In genomic region chr6:167047554-167047953, GRCh38 we compare ENCODE assay signal across 9 cellular contexts. TPM values are rescaled to one million over a fixed set of nuclear protein-coding genes. Genes with fewer than 3 reads are reported as not detected.
DNase-seq lines count a peak whose midpoint lies in the region; ATAC-seq and TF ChIP-seq lines count a peak whose summit lies in the region.
"Had no signal": no experiment of that assay in that cellular context is flagged by ENCODE, and none has a peak within 500 bp of the region (broad histone marks: within the 10 kb centered on the region; RNA-seq: fewer than 3 reads in every experiment).

No MANE protein-coding gene starts in this region.

- H3K27ac ChIP-seq in right atrium auricular region (no peak overlapping the region), neutrophil (peak overlapping the region; percentile 90), A673 (ENCODE audit: low read depth, low read length, poor library complexity, severe bottlenecking) (no peak overlapping the region)
- H3K27ac ChIP-seq: SJSA1 had no signal

- no TSS peak for BruUV-seq in A673 (replicated peaks; lab: Mats Ljungman, UMichigan)

- intact Hi-C loops in Right ventricle myocardium superior (cut with DNase I), result no loop called here
- intact Hi-C loops in A673 (cut with micrococcal nuclease; ENCODE audit: unreplicated experiment), result no loop called here

- H3K27me3 ChIP-seq in right atrium auricular region (no peaks in the 10 kb centered on the region), neutrophil (no peaks in the 10 kb centered on the region), A673 (replicated peaks; ENCODE audit: insufficient read depth, low read depth, low read length, poor library complexity) (no peaks in the 10 kb centered on the region), H7 (ENCODE audit: control insufficient read depth, insufficient read depth, low read length) (no peaks in the 10 kb centered on the region)
- H3K27me3 ChIP-seq: SJSA1 had no signal

- peak; percentile 75 for DNase-seq in Right ventricle myocardium superior
- DNase-seq in right atrium auricular region (ENCODE audit: low spot score), result no peak
- peak; percentile 24 to 29 for DNase-seq in activated CD4-positive, alpha-beta T cell treated with anti-CD3 and anti-CD28 coated beads, Interleukin-2, amount 50 U/mL, for 24 hours (ENCODE audit: low read depth in 1 of 2, low spot score in 1 of 2)
- no peak for DNase-seq in A673 (ENCODE audit: low spot score)
- DNase-seq in effector CD8-positive, alpha-beta T cell (lab: John Stamatoyannopoulos, UW), result no peak
- DNase-seq in H7, result no peak

- CTCF ChIA-PET in A673 (lab: Charles Lee), result no interaction called here

- H3K36me3 ChIP-seq in right atrium auricular region, result no peaks in the 10 kb centered on the region
- no peaks in the 10 kb centered on the region for H3K36me3 ChIP-seq in neutrophil
- no peaks in the 10 kb centered on the region for H3K36me3 ChIP-seq in A673 (ENCODE audit: insufficient read depth, low read length, poor library complexity, severe bottlenecking)
- H3K36me3 ChIP-seq in H7 (replicated peaks; ENCODE audit: control insufficient read depth, insufficient read depth, low read length), result no peaks in the 10 kb centered on the region
- H3K36me3 ChIP-seq: SJSA1 had no signal

- POLR2A ChIA-PET in A673 (lab: Charles Lee; ENCODE audit: low non-redundant PET), result interaction anchor here (0.6 kb wide), 1 partner anchor 12 kb away, joined by 4 read pairs; no protein-coding TSS in a partner anchor

- H3K4me1 ChIP-seq in right atrium auricular region, result no peaks in the 10 kb centered on the region
- peaks cover 12 to 21% of the 10 kb centered on the region in 2 experiments for H3K4me1 ChIP-seq in neutrophil (ENCODE audit: control insufficient read depth in 1 of 2, insufficient read depth in 1 of 2, low read depth in 1 of 2, low read length in 1 of 2)
- H3K4me1 ChIP-seq in A673 (ENCODE audit: insufficient read depth, low read length, poor library complexity, severe bottlenecking), result no peaks in the 10 kb centered on the region
- H3K4me1 ChIP-seq: SJSA1 had no signal

- no peak overlapping the region for H3K4me3 ChIP-seq in right atrium auricular region
- peak overlapping the region; percentile 46 to 55 for H3K4me3 ChIP-seq in neutrophil (ENCODE audit: low read depth in 1 of 2, low read length in 1 of 2)
- no peak overlapping the region for H3K4me3 ChIP-seq in A673 (ENCODE audit: low read depth, low read length, poor library complexity, severe bottlenecking)
- H3K4me3 ChIP-seq in H7 (ENCODE audit: insufficient read depth, low read depth, low read length), result no peak overlapping the region
- H3K4me3 ChIP-seq: SJSA1 had no signal

- TF ChIP-seq CTCF in right atrium auricular region (IDR thresholded peaks at IDR 0.05), result no peak
- TF ChIP-seq CTCF in neutrophil (IDR thresholded peaks at IDR 0.05), result no peak
- no peak for TF ChIP-seq CTCF in A673 (conservative IDR thresholded peaks at IDR 0.05; ENCODE audit: low read depth, low read length)

- ATAC-seq in Right ventricle myocardium superior (ENCODE audit: poor library complexity), result no peak
- ATAC-seq in HG03196 (IDR thresholded peaks at IDR 0.05; ENCODE audit: unreplicated experiment), result peak; percentile 79

- H3K9me3 ChIP-seq in right atrium auricular region (no peaks in the 10 kb centered on the region), neutrophil (no peaks in the 10 kb centered on the region), A673 (ENCODE audit: low read depth, low read length, poor library complexity, severe bottlenecking) (no peaks in the 10 kb centered on the region)
- H3K9me3 ChIP-seq: SJSA1 had no signal

RNA-seq across cellular contexts. Expression of gene CEP43, which starts 48.4 kb away (rescaled TPM):
- total RNA-seq in Right ventricle myocardium superior (13.2 TPM), right atrium auricular region (1 to 10 TPM; 6.7 to 8.8 TPM), A673 (2021) (33.4 and 34.2 TPM in 2 replicates)
- total RNA-seq in H7 (2014; rRNA removed; shearing (Covaris generic)), result 14.8 and 16.8 TPM in 2 replicates

Comparison
In these comparisons a context has a peak if more than half of its experiments do, and no peak if none do; other contexts are left out.
1. DNase-seq: peak in Right ventricle myocardium superior (single experiment) and activated CD4-positive, alpha-beta T cell treated with anti-CD3 and anti-CD28 coated beads, Interleukin-2, amount 50 U/mL, for 24 hours (2 of 2); none in right atrium auricular region (single experiment), A673 (single experiment), effector CD8-positive, alpha-beta T cell (single experiment) and H7 (single experiment).
2. H3K4me3 ChIP-seq: peak in neutrophil (2 of 2); none in right atrium auricular region (0 of 2), A673 (single experiment) and H7 (single experiment).